ENCODE assay signal across 1 cellular context in genomic region chr19:35254341-35255297, GRCh38.
TF ChIP-seq lines count a peak whose summit lies in the region.

No MANE protein-coding gene starts in this region.

TF ChIP-seq in HepG2, 621 proteins besides CTCF, POLR2A, EP300 and RAD21:
- TF ChIP-seq THAP9 (CRISPR knock-in tag; IDR thresholded peaks at IDR 0.05; ENCODE audit: borderline replicate concordance) (0 out of 2 replicates have a peak, but pooled peaks have one; percentile 3), NKX3-1 (CRISPR knock-in tag; IDR thresholded peaks at IDR 0.05) (0 out of 2 replicates have a peak, but pooled peaks have one; percentile 54), PCBP2 (optimal IDR thresholded peaks at IDR 0.05; ENCODE audit: low read depth, low read length, poor library complexity, severe bottlenecking) (no peak), ZNF460 (CRISPR knock-in tag; IDR thresholded peaks at IDR 0.05; ENCODE audit: borderline replicate concordance) (peak; percentile 28)
